ENCODE assay signal across 2 cellular contexts in genomic region chr2:189348369-189348768, GRCh38.
TF ChIP-seq lines count a peak whose summit lies in the region.

No MANE protein-coding gene starts in this region.

TF ChIP-seq in SK-N-SH, 30 proteins besides CTCF, POLR2A, EP300 and RAD21:
- TF ChIP-seq, protein P1, sequence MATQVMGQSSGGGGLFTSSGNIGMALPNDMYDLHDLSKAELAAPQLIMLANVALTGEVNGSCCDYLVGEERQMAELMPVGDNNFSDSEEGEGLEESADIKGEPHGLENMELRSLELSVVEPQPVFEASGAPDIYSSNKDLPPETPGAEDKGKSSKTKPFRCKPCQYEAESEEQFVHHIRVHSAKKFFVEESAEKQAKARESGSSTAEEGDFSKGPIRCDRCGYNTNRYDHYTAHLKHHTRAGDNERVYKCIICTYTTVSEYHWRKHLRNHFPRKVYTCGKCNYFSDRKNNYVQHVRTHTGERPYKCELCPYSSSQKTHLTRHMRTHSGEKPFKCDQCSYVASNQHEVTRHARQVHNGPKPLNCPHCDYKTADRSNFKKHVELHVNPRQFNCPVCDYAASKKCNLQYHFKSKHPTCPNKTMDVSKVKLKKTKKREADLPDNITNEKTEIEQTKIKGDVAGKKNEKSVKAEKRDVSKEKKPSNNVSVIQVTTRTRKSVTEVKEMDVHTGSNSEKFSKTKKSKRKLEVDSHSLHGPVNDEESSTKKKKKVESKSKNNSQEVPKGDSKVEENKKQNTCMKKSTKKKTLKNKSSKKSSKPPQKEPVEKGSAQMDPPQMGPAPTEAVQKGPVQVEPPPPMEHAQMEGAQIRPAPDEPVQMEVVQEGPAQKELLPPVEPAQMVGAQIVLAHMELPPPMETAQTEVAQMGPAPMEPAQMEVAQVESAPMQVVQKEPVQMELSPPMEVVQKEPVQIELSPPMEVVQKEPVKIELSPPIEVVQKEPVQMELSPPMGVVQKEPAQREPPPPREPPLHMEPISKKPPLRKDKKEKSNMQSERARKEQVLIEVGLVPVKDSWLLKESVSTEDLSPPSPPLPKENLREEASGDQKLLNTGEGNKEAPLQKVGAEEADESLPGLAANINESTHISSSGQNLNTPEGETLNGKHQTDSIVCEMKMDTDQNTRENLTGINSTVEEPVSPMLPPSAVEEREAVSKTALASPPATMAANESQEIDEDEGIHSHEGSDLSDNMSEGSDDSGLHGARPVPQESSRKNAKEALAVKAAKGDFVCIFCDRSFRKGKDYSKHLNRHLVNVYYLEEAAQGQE (IDR thresholded peaks at IDR 0.05; ENCODE audit: low read depth, low read length), result no peak
- TF ChIP-seq FOXM1 (IDR thresholded peaks at IDR 0.05; ENCODE audit: low read depth) (no peak), RCOR1 (IDR thresholded peaks at IDR 0.05; ENCODE audit: low read length) (no peak), GABPA (IDR thresholded peaks at IDR 0.05; ENCODE audit: low read depth) (no peak), MXI1 (IDR thresholded peaks at IDR 0.05; ENCODE audit: low read depth, low read length) (no peak), USF1 (IDR thresholded peaks at IDR 0.05; ENCODE audit: borderline replicate concordance, low read depth) (no peak), PBX3 (IDR thresholded peaks at IDR 0.05) (no peak), TAF1 (IDR thresholded peaks at IDR 0.05; ENCODE audit: borderline replicate concordance, low read depth, low read length) (no peak), NRF1 (IDR thresholded peaks at IDR 0.05; ENCODE audit: low read depth, low read length) (no peak)

TF ChIP-seq in SK-N-SH treated with all-trans-retinoic acid at 6 μM for 48 hours, 23 proteins besides CTCF, POLR2A, EP300 and RAD21 (continued from another document):
- TF ChIP-seq TOX (CRISPR knock-in tag; IDR thresholded peaks at IDR 0.05; ENCODE audit: borderline replicate concordance) (no peak), ISL1 (CRISPR knock-in tag; IDR thresholded peaks at IDR 0.05) (no peak), ZFP30 (CRISPR knock-in tag; IDR thresholded peaks at IDR 0.05) (no peak), OSR1 (CRISPR knock-in tag; IDR thresholded peaks at IDR 0.05) (no peak), TCF4 (CRISPR knock-in tag; IDR thresholded peaks at IDR 0.05; ENCODE audit: borderline replicate concordance) (no peak), ZNF70 (CRISPR knock-in tag; IDR thresholded peaks at IDR 0.05) (no peak), ZFP3 (CRISPR knock-in tag; IDR thresholded peaks at IDR 0.05) (no peak), GLIS3 (CRISPR knock-in tag; IDR thresholded peaks at IDR 0.05) (no peak), ZNF565 (CRISPR knock-in tag; conservative IDR thresholded peaks at IDR 0.05; ENCODE audit: low read depth) (no peak)
- TF ChIP-seq, protein P2, sequence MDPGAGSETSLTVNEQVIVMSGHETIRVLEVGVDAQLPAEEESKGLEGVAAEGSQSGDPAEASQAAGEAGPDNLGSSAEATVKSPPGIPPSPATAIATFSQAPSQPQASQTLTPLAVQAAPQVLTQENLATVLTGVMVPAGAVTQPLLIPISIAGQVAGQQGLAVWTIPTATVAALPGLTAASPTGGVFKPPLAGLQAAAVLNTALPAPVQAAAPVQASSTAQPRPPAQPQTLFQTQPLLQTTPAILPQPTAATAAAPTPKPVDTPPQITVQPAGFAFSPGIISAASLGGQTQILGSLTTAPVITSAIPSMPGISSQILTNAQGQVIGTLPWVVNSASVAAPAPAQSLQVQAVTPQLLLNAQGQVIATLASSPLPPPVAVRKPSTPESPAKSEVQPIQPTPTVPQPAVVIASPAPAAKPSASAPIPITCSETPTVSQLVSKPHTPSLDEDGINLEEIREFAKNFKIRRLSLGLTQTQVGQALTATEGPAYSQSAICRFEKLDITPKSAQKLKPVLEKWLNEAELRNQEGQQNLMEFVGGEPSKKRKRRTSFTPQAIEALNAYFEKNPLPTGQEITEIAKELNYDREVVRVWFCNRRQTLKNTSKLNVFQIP (CRISPR knock-in tag; IDR thresholded peaks at IDR 0.05; ENCODE audit: borderline replicate concordance, low read depth), result no peak
